Comparison of ENCODE assay signal across 1 cellular context in the genomic region with DNA sequence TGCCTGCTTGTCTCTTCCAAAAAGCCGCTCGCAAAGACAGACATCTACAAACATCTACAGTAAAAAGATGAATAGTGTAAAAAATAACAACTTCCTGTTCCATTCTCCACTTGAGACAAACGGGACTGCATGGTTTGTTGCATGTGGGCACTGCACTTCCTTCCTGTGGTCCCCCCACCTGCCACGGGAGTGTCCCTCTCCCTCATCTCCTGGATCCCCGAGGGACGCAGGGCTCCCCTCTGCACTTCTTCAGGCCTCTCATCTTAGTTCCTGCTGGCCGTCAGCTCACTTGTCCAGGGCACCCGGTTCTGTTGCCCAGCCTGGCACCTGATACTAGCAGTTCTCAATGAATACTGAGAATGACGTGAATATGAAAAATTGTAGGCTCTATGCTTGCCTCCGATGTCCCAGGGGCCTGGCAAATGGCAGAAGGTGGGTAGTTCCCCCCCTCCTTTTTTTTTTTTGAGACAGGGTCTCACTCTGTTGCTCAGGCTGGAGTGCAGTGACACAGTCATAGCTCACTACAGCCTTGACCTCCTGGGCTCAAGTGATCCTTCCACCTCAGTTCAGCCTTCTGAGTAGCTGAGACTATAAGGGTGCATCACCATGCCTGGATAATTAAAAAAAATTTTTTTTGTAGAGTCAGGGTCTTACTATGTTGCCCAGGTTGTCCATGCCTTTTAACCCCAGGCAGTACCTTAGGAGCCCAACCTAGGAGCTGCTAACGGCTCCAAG.
TF ChIP-seq lines count a peak whose summit lies in the region.

No MANE protein-coding gene starts in this region.

TF ChIP-seq in GM12878, 131 proteins besides CTCF, POLR2A, EP300 and RAD21 (continues in another document):
- TF ChIP-seq PML (IDR thresholded peaks at IDR 0.05; ENCODE audit: low read length), result no peak
- TF ChIP-seq JUND (IDR thresholded peaks at IDR 0.05; ENCODE audit: low read depth, low read length), result no peak
- peak; percentile 51 to 55; a peak in 2 of 4 replicates for TF ChIP-seq BHLHE40 (IDR thresholded peaks at IDR 0.05; ENCODE audit: borderline replicate concordance in 1 of 2, low read depth in 2 of 2, low read length in 1 of 2)
- TF ChIP-seq SMC3 (IDR thresholded peaks at IDR 0.05; ENCODE audit: borderline replicate concordance, low read length), result no peak
- TF ChIP-seq, protein P1, sequence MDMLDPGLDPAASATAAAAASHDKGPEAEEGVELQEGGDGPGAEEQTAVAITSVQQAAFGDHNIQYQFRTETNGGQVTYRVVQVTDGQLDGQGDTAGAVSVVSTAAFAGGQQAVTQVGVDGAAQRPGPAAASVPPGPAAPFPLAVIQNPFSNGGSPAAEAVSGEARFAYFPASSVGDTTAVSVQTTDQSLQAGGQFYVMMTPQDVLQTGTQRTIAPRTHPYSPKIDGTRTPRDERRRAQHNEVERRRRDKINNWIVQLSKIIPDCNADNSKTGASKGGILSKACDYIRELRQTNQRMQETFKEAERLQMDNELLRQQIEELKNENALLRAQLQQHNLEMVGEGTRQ (IDR thresholded peaks at IDR 0.05; ENCODE audit: borderline replicate concordance, low read depth, low read length), result no peak
- TF ChIP-seq, protein P2, sequence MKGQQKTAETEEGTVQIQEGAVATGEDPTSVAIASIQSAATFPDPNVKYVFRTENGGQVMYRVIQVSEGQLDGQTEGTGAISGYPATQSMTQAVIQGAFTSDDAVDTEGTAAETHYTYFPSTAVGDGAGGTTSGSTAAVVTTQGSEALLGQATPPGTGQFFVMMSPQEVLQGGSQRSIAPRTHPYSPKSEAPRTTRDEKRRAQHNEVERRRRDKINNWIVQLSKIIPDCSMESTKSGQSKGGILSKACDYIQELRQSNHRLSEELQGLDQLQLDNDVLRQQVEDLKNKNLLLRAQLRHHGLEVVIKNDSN (IDR thresholded peaks at IDR 0.05; ENCODE audit: borderline replicate concordance, extremely low read length, insufficient read depth, low read depth, low read length), result no peak
- no peak for TF ChIP-seq NR2C2 (IDR thresholded peaks at IDR 0.05; ENCODE audit: borderline replicate concordance, control insufficient read depth, insufficient read length, low read depth)
- TF ChIP-seq MXI1 (IDR thresholded peaks at IDR 0.05; ENCODE audit: low read depth, low read length), result no peak
- TF ChIP-seq, protein P3, sequence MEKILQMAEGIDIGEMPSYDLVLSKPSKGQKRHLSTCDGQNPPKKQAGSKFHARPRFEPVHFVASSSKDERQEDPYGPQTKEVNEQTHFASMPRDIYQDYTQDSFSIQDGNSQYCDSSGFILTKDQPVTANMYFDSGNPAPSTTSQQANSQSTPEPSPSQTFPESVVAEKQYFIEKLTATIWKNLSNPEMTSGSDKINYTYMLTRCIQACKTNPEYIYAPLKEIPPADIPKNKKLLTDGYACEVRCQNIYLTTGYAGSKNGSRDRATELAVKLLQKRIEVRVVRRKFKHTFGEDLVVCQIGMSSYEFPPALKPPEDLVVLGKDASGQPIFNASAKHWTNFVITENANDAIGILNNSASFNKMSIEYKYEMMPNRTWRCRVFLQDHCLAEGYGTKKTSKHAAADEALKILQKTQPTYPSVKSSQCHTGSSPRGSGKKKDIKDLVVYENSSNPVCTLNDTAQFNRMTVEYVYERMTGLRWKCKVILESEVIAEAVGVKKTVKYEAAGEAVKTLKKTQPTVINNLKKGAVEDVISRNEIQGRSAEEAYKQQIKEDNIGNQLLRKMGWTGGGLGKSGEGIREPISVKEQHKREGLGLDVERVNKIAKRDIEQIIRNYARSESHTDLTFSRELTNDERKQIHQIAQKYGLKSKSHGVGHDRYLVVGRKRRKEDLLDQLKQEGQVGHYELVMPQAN (conservative IDR thresholded peaks at IDR 0.05), result no peak
- TF ChIP-seq SP1 (IDR thresholded peaks at IDR 0.05; ENCODE audit: low read depth, low read length), result no peak
- no peak for TF ChIP-seq WRNIP1 (IDR thresholded peaks at IDR 0.05; ENCODE audit: borderline replicate concordance, low read depth, low read length)
- TF ChIP-seq, protein P4, sequence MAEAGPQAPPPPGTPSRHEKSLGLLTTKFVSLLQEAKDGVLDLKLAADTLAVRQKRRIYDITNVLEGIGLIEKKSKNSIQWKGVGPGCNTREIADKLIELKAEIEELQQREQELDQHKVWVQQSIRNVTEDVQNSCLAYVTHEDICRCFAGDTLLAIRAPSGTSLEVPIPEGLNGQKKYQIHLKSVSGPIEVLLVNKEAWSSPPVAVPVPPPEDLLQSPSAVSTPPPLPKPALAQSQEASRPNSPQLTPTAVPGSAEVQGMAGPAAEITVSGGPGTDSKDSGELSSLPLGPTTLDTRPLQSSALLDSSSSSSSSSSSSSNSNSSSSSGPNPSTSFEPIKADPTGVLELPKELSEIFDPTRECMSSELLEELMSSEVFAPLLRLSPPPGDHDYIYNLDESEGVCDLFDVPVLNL (IDR thresholded peaks at IDR 0.05; ENCODE audit: low read depth, low read length), result no peak
- no peak for TF ChIP-seq KLF5 (IDR thresholded peaks at IDR 0.05; ENCODE audit: partially characterized antibody)
- TF ChIP-seq, protein P5, sequence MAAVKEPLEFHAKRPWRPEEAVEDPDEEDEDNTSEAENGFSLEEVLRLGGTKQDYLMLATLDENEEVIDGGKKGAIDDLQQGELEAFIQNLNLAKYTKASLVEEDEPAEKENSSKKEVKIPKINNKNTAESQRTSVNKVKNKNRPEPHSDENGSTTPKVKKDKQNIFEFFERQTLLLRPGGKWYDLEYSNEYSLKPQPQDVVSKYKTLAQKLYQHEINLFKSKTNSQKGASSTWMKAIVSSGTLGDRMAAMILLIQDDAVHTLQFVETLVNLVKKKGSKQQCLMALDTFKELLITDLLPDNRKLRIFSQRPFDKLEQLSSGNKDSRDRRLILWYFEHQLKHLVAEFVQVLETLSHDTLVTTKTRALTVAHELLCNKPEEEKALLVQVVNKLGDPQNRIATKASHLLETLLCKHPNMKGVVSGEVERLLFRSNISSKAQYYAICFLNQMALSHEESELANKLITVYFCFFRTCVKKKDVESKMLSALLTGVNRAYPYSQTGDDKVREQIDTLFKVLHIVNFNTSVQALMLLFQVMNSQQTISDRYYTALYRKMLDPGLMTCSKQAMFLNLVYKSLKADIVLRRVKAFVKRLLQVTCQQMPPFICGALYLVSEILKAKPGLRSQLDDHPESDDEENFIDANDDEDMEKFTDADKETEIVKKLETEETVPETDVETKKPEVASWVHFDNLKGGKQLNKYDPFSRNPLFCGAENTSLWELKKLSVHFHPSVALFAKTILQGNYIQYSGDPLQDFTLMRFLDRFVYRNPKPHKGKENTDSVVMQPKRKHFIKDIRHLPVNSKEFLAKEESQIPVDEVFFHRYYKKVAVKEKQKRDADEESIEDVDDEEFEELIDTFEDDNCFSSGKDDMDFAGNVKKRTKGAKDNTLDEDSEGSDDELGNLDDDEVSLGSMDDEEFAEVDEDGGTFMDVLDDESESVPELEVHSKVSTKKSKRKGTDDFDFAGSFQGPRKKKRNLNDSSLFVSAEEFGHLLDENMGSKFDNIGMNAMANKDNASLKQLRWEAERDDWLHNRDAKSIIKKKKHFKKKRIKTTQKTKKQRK (IDR thresholded peaks at IDR 0.05; ENCODE audit: low read depth, low read length), result no peak
- no peak for TF ChIP-seq NBN (IDR thresholded peaks at IDR 0.05)
- no peak for TF ChIP-seq ASH2L (IDR thresholded peaks at IDR 0.05; ENCODE audit: borderline replicate concordance, low read depth)
- TF ChIP-seq BRCA1 (IDR thresholded peaks at IDR 0.05; ENCODE audit: low read depth, low read length), result no peak
- 0 out of 2 replicates have a peak, but pooled peaks have one; percentile 39 for TF ChIP-seq TBL1XR1 (IDR thresholded peaks at IDR 0.05; ENCODE audit: low read depth, low read length)
- TF ChIP-seq NFIC (IDR thresholded peaks at IDR 0.05; ENCODE audit: low read depth, low read length), result no peak
- TF ChIP-seq, protein P6, sequence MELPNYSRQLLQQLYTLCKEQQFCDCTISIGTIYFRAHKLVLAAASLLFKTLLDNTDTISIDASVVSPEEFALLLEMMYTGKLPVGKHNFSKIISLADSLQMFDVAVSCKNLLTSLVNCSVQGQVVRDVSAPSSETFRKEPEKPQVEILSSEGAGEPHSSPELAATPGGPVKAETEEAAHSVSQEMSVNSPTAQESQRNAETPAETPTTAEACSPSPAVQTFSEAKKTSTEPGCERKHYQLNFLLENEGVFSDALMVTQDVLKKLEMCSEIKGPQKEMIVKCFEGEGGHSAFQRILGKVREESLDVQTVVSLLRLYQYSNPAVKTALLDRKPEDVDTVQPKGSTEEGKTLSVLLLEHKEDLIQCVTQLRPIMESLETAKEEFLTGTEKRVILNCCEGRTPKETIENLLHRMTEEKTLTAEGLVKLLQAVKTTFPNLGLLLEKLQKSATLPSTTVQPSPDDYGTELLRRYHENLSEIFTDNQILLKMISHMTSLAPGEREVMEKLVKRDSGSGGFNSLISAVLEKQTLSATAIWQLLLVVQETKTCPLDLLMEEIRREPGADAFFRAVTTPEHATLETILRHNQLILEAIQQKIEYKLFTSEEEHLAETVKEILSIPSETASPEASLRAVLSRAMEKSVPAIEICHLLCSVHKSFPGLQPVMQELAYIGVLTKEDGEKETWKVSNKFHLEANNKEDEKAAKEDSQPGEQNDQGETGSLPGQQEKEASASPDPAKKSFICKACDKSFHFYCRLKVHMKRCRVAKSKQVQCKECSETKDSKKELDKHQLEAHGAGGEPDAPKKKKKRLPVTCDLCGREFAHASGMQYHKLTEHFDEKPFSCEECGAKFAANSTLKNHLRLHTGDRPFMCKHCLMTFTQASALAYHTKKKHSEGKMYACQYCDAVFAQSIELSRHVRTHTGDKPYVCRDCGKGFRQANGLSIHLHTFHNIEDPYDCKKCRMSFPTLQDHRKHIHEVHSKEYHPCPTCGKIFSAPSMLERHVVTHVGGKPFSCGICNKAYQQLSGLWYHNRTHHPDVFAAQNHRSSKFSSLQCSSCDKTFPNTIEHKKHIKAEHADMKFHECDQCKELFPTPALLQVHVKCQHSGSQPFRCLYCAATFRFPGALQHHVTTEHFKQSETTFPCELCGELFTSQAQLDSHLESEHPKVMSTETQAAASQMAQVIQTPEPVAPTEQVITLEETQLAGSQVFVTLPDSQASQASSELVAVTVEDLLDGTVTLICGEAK (IDR thresholded peaks at IDR 0.05; ENCODE audit: borderline replicate concordance), result no peak
- no peak for TF ChIP-seq FOXK2 (IDR thresholded peaks at IDR 0.05)
- no peak for TF ChIP-seq CHD2 (IDR thresholded peaks at IDR 0.05; ENCODE audit: borderline replicate concordance, low read depth, low read length)
- TF ChIP-seq, protein P7, sequence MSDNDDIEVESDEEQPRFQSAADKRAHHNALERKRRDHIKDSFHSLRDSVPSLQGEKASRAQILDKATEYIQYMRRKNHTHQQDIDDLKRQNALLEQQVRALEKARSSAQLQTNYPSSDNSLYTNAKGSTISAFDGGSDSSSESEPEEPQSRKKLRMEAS (IDR thresholded peaks at IDR 0.05; ENCODE audit: low read depth, low read length), result no peak
- TF ChIP-seq ZNF207 (IDR thresholded peaks at IDR 0.05; ENCODE audit: borderline replicate concordance), result no peak
- peak; percentile 76 for TF ChIP-seq MEF2B (IDR thresholded peaks at IDR 0.05; ENCODE audit: partially characterized antibody, poor library complexity, severe bottlenecking)
- no peak for TF ChIP-seq NR2F1 (conservative IDR thresholded peaks at IDR 0.05)
- no peak for TF ChIP-seq SUPT20H (IDR thresholded peaks at IDR 0.05; ENCODE audit: borderline replicate concordance, control insufficient read depth, low read depth, low read length)
- TF ChIP-seq, protein P8, sequence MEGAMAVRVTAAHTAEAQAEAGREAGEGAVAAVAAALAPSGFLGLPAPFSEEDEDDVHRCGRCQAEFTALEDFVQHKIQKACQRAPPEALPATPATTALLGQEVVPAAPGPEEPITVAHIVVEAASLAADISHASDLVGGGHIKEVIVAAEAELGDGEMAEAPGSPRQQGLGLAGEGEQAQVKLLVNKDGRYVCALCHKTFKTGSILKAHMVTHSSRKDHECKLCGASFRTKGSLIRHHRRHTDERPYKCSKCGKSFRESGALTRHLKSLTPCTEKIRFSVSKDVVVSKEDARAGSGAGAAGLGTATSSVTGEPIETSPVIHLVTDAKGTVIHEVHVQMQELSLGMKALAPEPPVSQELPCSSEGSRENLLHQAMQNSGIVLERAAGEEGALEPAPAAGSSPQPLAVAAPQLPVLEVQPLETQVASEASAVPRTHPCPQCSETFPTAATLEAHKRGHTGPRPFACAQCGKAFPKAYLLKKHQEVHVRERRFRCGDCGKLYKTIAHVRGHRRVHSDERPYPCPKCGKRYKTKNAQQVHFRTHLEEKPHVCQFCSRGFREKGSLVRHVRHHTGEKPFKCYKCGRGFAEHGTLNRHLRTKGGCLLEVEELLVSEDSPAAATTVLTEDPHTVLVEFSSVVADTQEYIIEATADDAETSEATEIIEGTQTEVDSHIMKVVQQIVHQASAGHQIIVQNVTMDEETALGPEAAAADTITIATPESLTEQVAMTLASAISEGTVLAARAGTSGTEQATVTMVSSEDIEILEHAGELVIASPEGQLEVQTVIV (IDR thresholded peaks at IDR 0.05; ENCODE audit: borderline replicate concordance, partially characterized antibody), result no peak
- no peak for TF ChIP-seq ATF7 (IDR thresholded peaks at IDR 0.05; ENCODE audit: low read depth)
- TF ChIP-seq, protein P9, sequence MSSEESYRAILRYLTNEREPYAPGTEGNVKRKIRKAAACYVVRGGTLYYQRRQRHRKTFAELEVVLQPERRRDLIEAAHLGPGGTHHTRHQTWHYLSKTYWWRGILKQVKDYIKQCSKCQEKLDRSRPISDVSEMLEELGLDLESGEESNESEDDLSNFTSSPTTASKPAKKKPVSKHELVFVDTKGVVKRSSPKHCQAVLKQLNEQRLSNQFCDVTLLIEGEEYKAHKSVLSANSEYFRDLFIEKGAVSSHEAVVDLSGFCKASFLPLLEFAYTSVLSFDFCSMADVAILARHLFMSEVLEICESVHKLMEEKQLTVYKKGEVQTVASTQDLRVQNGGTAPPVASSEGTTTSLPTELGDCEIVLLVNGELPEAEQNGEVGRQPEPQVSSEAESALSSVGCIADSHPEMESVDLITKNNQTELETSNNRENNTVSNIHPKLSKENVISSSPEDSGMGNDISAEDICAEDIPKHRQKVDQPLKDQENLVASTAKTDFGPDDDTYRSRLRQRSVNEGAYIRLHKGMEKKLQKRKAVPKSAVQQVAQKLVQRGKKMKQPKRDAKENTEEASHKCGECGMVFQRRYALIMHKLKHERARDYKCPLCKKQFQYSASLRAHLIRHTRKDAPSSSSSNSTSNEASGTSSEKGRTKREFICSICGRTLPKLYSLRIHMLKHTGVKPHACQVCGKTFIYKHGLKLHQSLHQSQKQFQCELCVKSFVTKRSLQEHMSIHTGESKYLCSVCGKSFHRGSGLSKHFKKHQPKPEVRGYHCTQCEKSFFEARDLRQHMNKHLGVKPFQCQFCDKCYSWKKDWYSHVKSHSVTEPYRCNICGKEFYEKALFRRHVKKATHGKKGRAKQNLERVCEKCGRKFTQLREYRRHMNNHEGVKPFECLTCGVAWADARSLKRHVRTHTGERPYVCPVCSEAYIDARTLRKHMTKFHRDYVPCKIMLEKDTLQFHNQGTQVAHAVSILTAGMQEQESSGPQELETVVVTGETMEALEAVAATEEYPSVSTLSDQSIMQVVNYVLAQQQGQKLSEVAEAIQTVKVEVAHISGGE (CRISPR knock-in tag; IDR thresholded peaks at IDR 0.05), result no peak
- TF ChIP-seq CREM (IDR thresholded peaks at IDR 0.05; ENCODE audit: low read depth), result no peak
- no peak for TF ChIP-seq HDAC2 (IDR thresholded peaks at IDR 0.05)
- TF ChIP-seq MTA3 (IDR thresholded peaks at IDR 0.05; ENCODE audit: borderline replicate concordance, low read length), result no peak
- no peak for TF ChIP-seq RCOR1 (conservative IDR thresholded peaks at IDR 0.05; ENCODE audit: low read depth, low read length)
- TF ChIP-seq EED (IDR thresholded peaks at IDR 0.05; ENCODE audit: low read depth), result peak; percentile 65; the same call in 1 of the 2 replicates
- TF ChIP-seq CREB1 (IDR thresholded peaks at IDR 0.05; ENCODE audit: low read depth), result no peak
